In the genomic region with DNA sequence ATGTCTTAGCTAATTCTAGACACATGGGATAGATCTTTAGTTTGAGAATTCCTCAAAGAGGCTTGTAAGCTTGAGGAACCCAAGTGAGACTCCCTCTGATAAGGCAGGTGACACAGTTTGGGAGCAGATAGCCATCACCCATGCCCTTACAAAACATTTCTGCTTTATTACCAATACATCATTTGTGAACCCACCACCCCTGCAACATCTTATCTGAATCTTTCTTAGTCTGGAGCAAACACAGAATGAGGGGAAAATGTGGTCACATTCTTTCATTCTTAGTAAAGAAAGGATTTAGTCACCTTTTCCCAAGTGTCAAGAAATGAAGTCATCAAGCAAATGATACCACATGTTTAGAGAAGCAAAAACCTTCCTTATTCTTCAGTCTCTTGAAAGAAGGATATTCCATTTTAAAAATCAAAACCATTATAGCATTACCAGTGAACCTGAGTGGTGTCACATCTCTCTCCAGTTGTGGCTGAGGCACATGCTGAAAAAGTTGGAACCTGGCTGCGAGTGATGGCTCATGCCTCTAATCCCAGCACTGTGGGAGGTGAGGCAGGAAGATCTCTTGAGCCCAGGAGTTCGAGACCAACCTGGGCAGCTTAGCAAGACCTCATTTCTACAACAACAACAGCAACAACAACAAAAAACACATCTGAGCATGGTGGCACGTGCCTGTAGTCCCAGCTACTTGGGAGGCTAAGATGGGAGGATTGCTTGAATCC, we compare ENCODE assay signal across 19 cellular contexts.
A peak's percentile ranks its signal among the peaks of the same experiment; 100 is the strongest.
DNase-seq lines count a peak whose midpoint lies in the region; ATAC-seq and TF ChIP-seq lines count a peak whose summit lies in the region.
"Had no signal": no experiment of that assay in that cellular context is flagged by ENCODE, and none has a peak within 500 bp of the region (broad histone marks: within the 10 kb centered on the region; RNA-seq: fewer than 3 reads in every experiment).

No MANE protein-coding gene starts in this region.

- no peaks in the 10 kb centered on the region for H3K79me2 ChIP-seq in KMS-11 (ENCODE audit: insufficient read depth, low read depth)
- peaks cover 1% of the 10 kb centered on the region for H3K79me2 ChIP-seq in trophoblast cell (ENCODE audit: control insufficient read depth, insufficient read depth, low read length, poor library complexity)

- WGBS in trophoblast cell (ENCODE audit: extremely low coverage, insufficient coverage, insufficient read length): no CpG with 5 or more reads among the region's 3 CpGs

- no peak for TF ChIP-seq CTCF in activated CD8-positive, alpha-beta T cell treated with anti-CD3 and anti-CD28 coated beads for 36 hours (IDR thresholded peaks at IDR 0.05)
- TF ChIP-seq CTCF in KMS-11 (conservative IDR thresholded peaks at IDR 0.05; ENCODE audit: low read depth, low read length): no peak

- no peak overlapping the region for H3K4ac ChIP-seq in trophoblast cell (ENCODE audit: low read depth, low read length)

- H4K91ac ChIP-seq in trophoblast cell (ENCODE audit: low read depth, low read length): no peak overlapping the region

- no peak overlapping the region for H2BK12ac ChIP-seq in trophoblast cell (ENCODE audit: low read length)

- no peak overlapping the region for H2BK5ac ChIP-seq in trophoblast cell (ENCODE audit: low read depth, low read length, poor library complexity)

- no peak overlapping the region for H4K8ac ChIP-seq in trophoblast cell (ENCODE audit: low read depth, low read length)

- H3K4me3 ChIP-seq in KMS-11 (IDR thresholded peaks at IDR 0.05; ENCODE audit: insufficient read depth, low read depth, low read length) (no peak overlapping the region), trophoblast cell (ENCODE audit: low read depth, low read length) (no peak overlapping the region)
- H3K4me3 ChIP-seq: GM23248, spleen, upper lobe of right lung had no signal

- H4K12ac ChIP-seq in trophoblast cell (ENCODE audit: low read depth, low read length): no peak overlapping the region

- H2AFZ ChIP-seq in KMS-11 (ENCODE audit: low read depth) (no peak overlapping the region), trophoblast cell (ENCODE audit: insufficient read depth, low read length, poor library complexity) (no peak overlapping the region)
- H2AFZ ChIP-seq: GM23248 had no signal

- POLR2A ChIA-PET in activated CD8-positive, alpha-beta T cell treated with anti-CD3 and anti-CD28 coated beads for 36 hours (lab: Charles Lee): interaction anchor here (0.8 kb wide), 1 partner anchor 34 kb away, joined by 3 read pairs; no protein-coding TSS in a partner anchor
- POLR2A ChIA-PET in activated CD8-positive, alpha-beta T cell treated with anti-CD3 and anti-CD28 coated beads, Interleukin-2, amount 10 ng/mL, durations not matched to agents 7 days and 5 days (lab: Charles Lee): no interaction called here

- no peaks in the 10 kb centered on the region for H3K79me1 ChIP-seq in trophoblast cell (ENCODE audit: low read length)

- peak overlapping the region; percentile 59; the same call in 1 of the 2 replicates for H3K4me2 ChIP-seq in KMS-11
- H3K4me2 ChIP-seq in trophoblast cell (ENCODE audit: low read length): no peak overlapping the region

- H3K23ac ChIP-seq in trophoblast cell (ENCODE audit: low read length): no peak overlapping the region

- CTCF ChIA-PET in activated CD8-positive, alpha-beta T cell treated with anti-CD3 and anti-CD28 coated beads for 36 hours (lab: Charles Lee): interaction anchor here (1.1 kb wide), 1 partner anchor 88 kb away, joined by 4 read pairs; no protein-coding TSS in a partner anchor
- CTCF ChIA-PET in activated CD8-positive, alpha-beta T cell treated with anti-CD3 and anti-CD28 coated beads, Interleukin-2, amount 10 ng/mL, durations not matched to agents 7 days and 5 days (lab: Charles Lee): interaction anchor here (1.2 to 3.3 kb wide), 3 partner anchors 28 to 48 kb away, joined by 3 to 14 read pairs (median 6); no protein-coding TSS in a partner anchor

- intact Hi-C loops in activated CD8-positive, alpha-beta T cell treated with anti-CD3 and anti-CD28 coated beads for 36 hours (cut with micrococcal nuclease): no loop called here

- H3K27me3 ChIP-seq in KMS-11 (ENCODE audit: insufficient read depth, low read depth) (no peaks in the 10 kb centered on the region), trophoblast cell (ENCODE audit: insufficient read depth, low read length) (no peaks in the 10 kb centered on the region)
- H3K27me3 ChIP-seq: spleen, upper lobe of right lung had no signal

- H2AK5ac ChIP-seq in trophoblast cell (ENCODE audit: low read length): no peak overlapping the region

- no peak overlapping the region for H3K14ac ChIP-seq in trophoblast cell (ENCODE audit: low read length)

- peak; percentile 63 for ATAC-seq in activated CD8-positive, alpha-beta T cell treated with anti-CD3 and anti-CD28 coated beads for 36 hours
- ATAC-seq in activated CD8-positive, alpha-beta T cell treated with anti-CD3 and anti-CD28 coated beads, Interleukin-2, amount 10 ng/mL, durations not matched to agents 7 days and 5 days: no peak
- ATAC-seq: left cardiac atrium, upper lobe of right lung had no signal

- no peaks in the 10 kb centered on the region for H3K36me3 Mint-ChIP-seq in activated CD8-positive, alpha-beta T cell treated with anti-CD3 and anti-CD28 coated beads for 36 hours (ENCODE audit: low read depth)
- no peaks in the 10 kb centered on the region for H3K36me3 Mint-ChIP-seq in activated CD8-positive, alpha-beta T cell treated with anti-CD3 and anti-CD28 coated beads, Interleukin-2, amount 10 ng/mL, durations not matched to agents 7 days and 5 days (ENCODE audit: low read depth)
- no peaks in the 10 kb centered on the region for H3K36me3 Mint-ChIP-seq in activated naive CD8-positive, alpha-beta T cell

- H3K4me3 Mint-ChIP-seq in activated CD8-positive, alpha-beta T cell treated with anti-CD3 and anti-CD28 coated beads for 36 hours: no peak overlapping the region
- no peak overlapping the region for H3K4me3 Mint-ChIP-seq in activated CD8-positive, alpha-beta T cell treated with anti-CD3 and anti-CD28 coated beads, Interleukin-2, amount 10 ng/mL, durations not matched to agents 7 days and 5 days
- H3K4me3 Mint-ChIP-seq in activated naive CD8-positive, alpha-beta T cell: no peak overlapping the region
- H3K4me3 Mint-ChIP-seq: CD14-positive monocyte; dendritic cell treated with granulocyte-macrophage colony-stimulating factor and Interleukin-4, amounts not matched to agents 40 ng/mL and 50 ng/mL, for 4 days had no signal

- H3K4me1 ChIP-seq in KMS-11 (ENCODE audit: low read depth, poor library complexity, severe bottlenecking) (peaks cover 40% of the 10 kb centered on the region), trophoblast cell (ENCODE audit: control insufficient read depth in 1 of 2, insufficient read depth in 2 of 2, low read length in 2 of 2) (no peaks in the 10 kb centered on the region)
- H3K4me1 ChIP-seq: upper lobe of right lung had no signal

- H2BK120ac ChIP-seq in trophoblast cell (ENCODE audit: insufficient read depth, low read length, poor library complexity): no peak overlapping the region

- peak overlapping the region; percentile 33 for H3K27ac Mint-ChIP-seq in activated CD8-positive, alpha-beta T cell treated with anti-CD3 and anti-CD28 coated beads for 36 hours
- H3K27ac Mint-ChIP-seq in activated CD8-positive, alpha-beta T cell treated with anti-CD3 and anti-CD28 coated beads, Interleukin-2, amount 10 ng/mL, durations not matched to agents 7 days and 5 days: no peak overlapping the region
- peak overlapping the region; percentile 12 for H3K27ac Mint-ChIP-seq in activated naive CD8-positive, alpha-beta T cell
- H3K27ac Mint-ChIP-seq: dendritic cell treated with granulocyte-macrophage colony-stimulating factor and Interleukin-4, amounts not matched to agents 40 ng/mL and 50 ng/mL, for 4 days had no signal

- H3K36me3 ChIP-seq in KMS-11 (ENCODE audit: insufficient read depth) (no peaks in the 10 kb centered on the region), trophoblast cell (ENCODE audit: control insufficient read depth in 1 of 2, insufficient read depth in 2 of 2, low read length in 2 of 2) (no peaks in the 10 kb centered on the region)
- H3K36me3 ChIP-seq: upper lobe of right lung had no signal

- no peak overlapping the region for H3K18ac ChIP-seq in trophoblast cell (ENCODE audit: low read length)

- H3K27me3 Mint-ChIP-seq in activated CD8-positive, alpha-beta T cell treated with anti-CD3 and anti-CD28 coated beads for 36 hours: peaks cover 14% of the 10 kb centered on the region
- H3K27me3 Mint-ChIP-seq in activated CD8-positive, alpha-beta T cell treated with anti-CD3 and anti-CD28 coated beads, Interleukin-2, amount 10 ng/mL, durations not matched to agents 7 days and 5 days (ENCODE audit: low read depth): peaks cover 12% of the 10 kb centered on the region
- H3K27me3 Mint-ChIP-seq in activated naive CD8-positive, alpha-beta T cell: peaks cover 12% of the 10 kb centered on the region
- H3K27me3 Mint-ChIP-seq: dendritic cell treated with granulocyte-macrophage colony-stimulating factor and Interleukin-4, amounts not matched to agents 40 ng/mL and 50 ng/mL, for 4 days had no signal

- peaks cover 26% of the 10 kb centered on the region for H3K4me1 Mint-ChIP-seq in activated CD8-positive, alpha-beta T cell treated with anti-CD3 and anti-CD28 coated beads for 36 hours (ENCODE audit: low read depth)
- peaks cover 2% of the 10 kb centered on the region for H3K4me1 Mint-ChIP-seq in activated CD8-positive, alpha-beta T cell treated with anti-CD3 and anti-CD28 coated beads, Interleukin-2, amount 10 ng/mL, durations not matched to agents 7 days and 5 days (ENCODE audit: low read depth)
- peaks cover 9% of the 10 kb centered on the region for H3K4me1 Mint-ChIP-seq in activated naive CD8-positive, alpha-beta T cell (ENCODE audit: low read depth)

- no peak overlapping the region for H3K27ac ChIP-seq in KMS-11
- no peak overlapping the region for H3K27ac ChIP-seq in trophoblast cell (ENCODE audit: low read depth, low read length)
- H3K27ac ChIP-seq: GM23248, spleen, upper lobe of right lung had no signal

- no peak for DNase-seq in activated CD8-positive, alpha-beta T cell treated with anti-CD3 and anti-CD28 coated beads for 36 hours
- DNase-seq in activated CD8-positive, alpha-beta T cell treated with anti-CD3 and anti-CD28 coated beads, Interleukin-2, amount 10 ng/mL, durations not matched to agents 7 days and 5 days: no peak
- DNase-seq in trophoblast cell (peak; percentile 2 to 12), NOMO-1 treated with dmso at 0.1 percent for 144 hours (lab: John Stamatoyannopoulos, UW; ENCODE audit: unreplicated experiment) (no peak), anterior cingulate cortex (lab: John Stamatoyannopoulos, UW) (no peak), NCI-H774 (lab: John Stamatoyannopoulos, UW) (no peak)
- DNase-seq: DMS 273 treated with DMSO at 0.1 percent for 48 hours; GM23248; left cardiac atrium; midbrain; NCI-H1930; NCI-H446 treated with DMSO at 0.1 percent for 48 hours; spleen; stimulated activated naive CD4-positive, alpha-beta T cell; upper lobe of right lung had no signal

- H3K9me3 ChIP-seq in trophoblast cell (ENCODE audit: insufficient read depth, low read depth, low read length): no peaks in the 10 kb centered on the region
- H3K9me3 ChIP-seq: spleen, upper lobe of right lung had no signal

- no peaks in the 10 kb centered on the region for H3K9me3 Mint-ChIP-seq in activated CD8-positive, alpha-beta T cell treated with anti-CD3 and anti-CD28 coated beads for 36 hours
- no peaks in the 10 kb centered on the region for H3K9me3 Mint-ChIP-seq in activated CD8-positive, alpha-beta T cell treated with anti-CD3 and anti-CD28 coated beads, Interleukin-2, amount 10 ng/mL, durations not matched to agents 7 days and 5 days (ENCODE audit: insufficient read depth)
- H3K9me3 Mint-ChIP-seq in activated naive CD8-positive, alpha-beta T cell (ENCODE audit: low read depth): no peaks in the 10 kb centered on the region
- H3K9me3 Mint-ChIP-seq: dendritic cell treated with granulocyte-macrophage colony-stimulating factor and Interleukin-4, amounts not matched to agents 40 ng/mL and 50 ng/mL, for 4 days had no signal

- no peak overlapping the region for H3K9ac ChIP-seq in KMS-11
- H3K9ac ChIP-seq in trophoblast cell (ENCODE audit: low read length): no peak overlapping the region
- H3K9ac ChIP-seq: GM23248 had no signal

- H4K20me1 ChIP-seq in KMS-11 (ENCODE audit: insufficient read depth): no peaks in the 10 kb centered on the region

Comparison
In these comparisons a context has a peak if more than half of its experiments do, and no peak if none do; other contexts are left out.
1. DNase-seq: peak in trophoblast cell (2 of 2); none in activated CD8-positive, alpha-beta T cell treated with anti-CD3 and anti-CD28 coated beads for 36 hours (single experiment), activated CD8-positive, alpha-beta T cell treated with anti-CD3 and anti-CD28 coated beads, Interleukin-2, amount 10 ng/mL, durations not matched to agents 7 days and 5 days (single experiment), NOMO-1 treated with dmso at 0.1 percent for 144 hours (single experiment), anterior cingulate cortex (0 of 58) and NCI-H774 (single experiment).